1 cellular context compared by ENCODE assay signal in the genomic region with DNA sequence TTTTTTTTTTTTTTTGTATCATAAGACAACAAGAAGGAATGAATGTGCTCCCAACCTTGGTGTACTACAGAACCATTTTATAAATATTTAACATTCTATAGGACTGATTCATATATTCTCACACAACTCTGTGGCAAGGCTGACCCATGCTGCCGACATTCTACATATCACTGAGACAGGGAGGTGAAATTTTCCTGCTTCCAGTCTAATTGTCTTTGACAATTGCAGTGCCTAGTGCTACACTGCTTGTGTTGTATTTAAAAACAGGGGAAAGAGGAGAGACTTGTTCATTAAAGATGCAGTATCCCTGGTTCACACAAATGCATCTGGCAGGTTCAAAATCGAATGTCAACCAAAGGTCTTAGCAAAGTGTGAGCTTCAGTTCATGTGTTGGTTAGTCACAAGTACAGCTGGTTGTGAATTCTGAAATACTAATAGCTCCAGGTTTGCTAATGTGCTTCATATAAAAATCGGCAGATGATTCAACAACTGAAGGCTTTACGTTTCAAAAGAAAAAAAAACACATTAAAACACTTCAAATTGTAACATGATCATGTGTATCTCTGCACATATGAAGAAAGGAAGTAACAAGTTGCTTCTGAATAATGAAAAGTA.
TF ChIP-seq lines count a peak whose summit lies in the region.

No MANE protein-coding gene starts in this region.

TF ChIP-seq in SK-N-SH, 30 proteins besides CTCF, POLR2A, EP300 and RAD21 (continued from another document):
- TF ChIP-seq, protein P1, sequence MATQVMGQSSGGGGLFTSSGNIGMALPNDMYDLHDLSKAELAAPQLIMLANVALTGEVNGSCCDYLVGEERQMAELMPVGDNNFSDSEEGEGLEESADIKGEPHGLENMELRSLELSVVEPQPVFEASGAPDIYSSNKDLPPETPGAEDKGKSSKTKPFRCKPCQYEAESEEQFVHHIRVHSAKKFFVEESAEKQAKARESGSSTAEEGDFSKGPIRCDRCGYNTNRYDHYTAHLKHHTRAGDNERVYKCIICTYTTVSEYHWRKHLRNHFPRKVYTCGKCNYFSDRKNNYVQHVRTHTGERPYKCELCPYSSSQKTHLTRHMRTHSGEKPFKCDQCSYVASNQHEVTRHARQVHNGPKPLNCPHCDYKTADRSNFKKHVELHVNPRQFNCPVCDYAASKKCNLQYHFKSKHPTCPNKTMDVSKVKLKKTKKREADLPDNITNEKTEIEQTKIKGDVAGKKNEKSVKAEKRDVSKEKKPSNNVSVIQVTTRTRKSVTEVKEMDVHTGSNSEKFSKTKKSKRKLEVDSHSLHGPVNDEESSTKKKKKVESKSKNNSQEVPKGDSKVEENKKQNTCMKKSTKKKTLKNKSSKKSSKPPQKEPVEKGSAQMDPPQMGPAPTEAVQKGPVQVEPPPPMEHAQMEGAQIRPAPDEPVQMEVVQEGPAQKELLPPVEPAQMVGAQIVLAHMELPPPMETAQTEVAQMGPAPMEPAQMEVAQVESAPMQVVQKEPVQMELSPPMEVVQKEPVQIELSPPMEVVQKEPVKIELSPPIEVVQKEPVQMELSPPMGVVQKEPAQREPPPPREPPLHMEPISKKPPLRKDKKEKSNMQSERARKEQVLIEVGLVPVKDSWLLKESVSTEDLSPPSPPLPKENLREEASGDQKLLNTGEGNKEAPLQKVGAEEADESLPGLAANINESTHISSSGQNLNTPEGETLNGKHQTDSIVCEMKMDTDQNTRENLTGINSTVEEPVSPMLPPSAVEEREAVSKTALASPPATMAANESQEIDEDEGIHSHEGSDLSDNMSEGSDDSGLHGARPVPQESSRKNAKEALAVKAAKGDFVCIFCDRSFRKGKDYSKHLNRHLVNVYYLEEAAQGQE (IDR thresholded peaks at IDR 0.05; ENCODE audit: low read depth, low read length), result no peak
- no peak for TF ChIP-seq GABPA (IDR thresholded peaks at IDR 0.05; ENCODE audit: low read depth)
- no peak for TF ChIP-seq FOSL2 (IDR thresholded peaks at IDR 0.05; ENCODE audit: borderline replicate concordance, low read depth)
- no peak for TF ChIP-seq SMC3 (IDR thresholded peaks at IDR 0.05; ENCODE audit: low read depth, low read length)
- TF ChIP-seq RFX5 (IDR thresholded peaks at IDR 0.05; ENCODE audit: low read length), result no peak
- TF ChIP-seq, protein P2, sequence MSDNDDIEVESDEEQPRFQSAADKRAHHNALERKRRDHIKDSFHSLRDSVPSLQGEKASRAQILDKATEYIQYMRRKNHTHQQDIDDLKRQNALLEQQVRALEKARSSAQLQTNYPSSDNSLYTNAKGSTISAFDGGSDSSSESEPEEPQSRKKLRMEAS (IDR thresholded peaks at IDR 0.05; ENCODE audit: low read depth), result no peak
- TF ChIP-seq, protein P3, sequence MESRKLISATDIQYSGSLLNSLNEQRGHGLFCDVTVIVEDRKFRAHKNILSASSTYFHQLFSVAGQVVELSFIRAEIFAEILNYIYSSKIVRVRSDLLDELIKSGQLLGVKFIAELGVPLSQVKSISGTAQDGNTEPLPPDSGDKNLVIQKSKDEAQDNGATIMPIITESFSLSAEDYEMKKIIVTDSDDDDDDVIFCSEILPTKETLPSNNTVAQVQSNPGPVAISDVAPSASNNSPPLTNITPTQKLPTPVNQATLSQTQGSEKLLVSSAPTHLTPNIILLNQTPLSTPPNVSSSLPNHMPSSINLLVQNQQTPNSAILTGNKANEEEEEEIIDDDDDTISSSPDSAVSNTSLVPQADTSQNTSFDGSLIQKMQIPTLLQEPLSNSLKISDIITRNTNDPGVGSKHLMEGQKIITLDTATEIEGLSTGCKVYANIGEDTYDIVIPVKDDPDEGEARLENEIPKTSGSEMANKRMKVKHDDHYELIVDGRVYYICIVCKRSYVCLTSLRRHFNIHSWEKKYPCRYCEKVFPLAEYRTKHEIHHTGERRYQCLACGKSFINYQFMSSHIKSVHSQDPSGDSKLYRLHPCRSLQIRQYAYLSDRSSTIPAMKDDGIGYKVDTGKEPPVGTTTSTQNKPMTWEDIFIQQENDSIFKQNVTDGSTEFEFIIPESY (IDR thresholded peaks at IDR 0.05; ENCODE audit: borderline replicate concordance, low read depth), result no peak
- TF ChIP-seq, protein P4, sequence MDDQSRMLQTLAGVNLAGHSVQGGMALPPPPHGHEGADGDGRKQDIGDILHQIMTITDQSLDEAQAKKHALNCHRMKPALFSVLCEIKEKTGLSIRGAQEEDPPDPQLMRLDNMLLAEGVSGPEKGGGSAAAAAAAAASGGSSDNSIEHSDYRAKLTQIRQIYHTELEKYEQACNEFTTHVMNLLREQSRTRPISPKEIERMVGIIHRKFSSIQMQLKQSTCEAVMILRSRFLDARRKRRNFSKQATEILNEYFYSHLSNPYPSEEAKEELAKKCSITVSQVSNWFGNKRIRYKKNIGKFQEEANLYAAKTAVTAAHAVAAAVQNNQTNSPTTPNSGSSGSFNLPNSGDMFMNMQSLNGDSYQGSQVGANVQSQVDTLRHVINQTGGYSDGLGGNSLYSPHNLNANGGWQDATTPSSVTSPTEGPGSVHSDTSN (IDR thresholded peaks at IDR 0.05), result peak; percentile 79
- TF ChIP-seq TCF12 (IDR thresholded peaks at IDR 0.05), result peak; percentile 4; the same call in 1 of the 2 replicates
- TF ChIP-seq EZH2phosphoT487 (IDR thresholded peaks at IDR 0.05; ENCODE audit: borderline replicate concordance, low read depth), result no peak
- no peak for TF ChIP-seq TAF1 (IDR thresholded peaks at IDR 0.05; ENCODE audit: borderline replicate concordance, low read depth, low read length)
- TF ChIP-seq, protein P5, sequence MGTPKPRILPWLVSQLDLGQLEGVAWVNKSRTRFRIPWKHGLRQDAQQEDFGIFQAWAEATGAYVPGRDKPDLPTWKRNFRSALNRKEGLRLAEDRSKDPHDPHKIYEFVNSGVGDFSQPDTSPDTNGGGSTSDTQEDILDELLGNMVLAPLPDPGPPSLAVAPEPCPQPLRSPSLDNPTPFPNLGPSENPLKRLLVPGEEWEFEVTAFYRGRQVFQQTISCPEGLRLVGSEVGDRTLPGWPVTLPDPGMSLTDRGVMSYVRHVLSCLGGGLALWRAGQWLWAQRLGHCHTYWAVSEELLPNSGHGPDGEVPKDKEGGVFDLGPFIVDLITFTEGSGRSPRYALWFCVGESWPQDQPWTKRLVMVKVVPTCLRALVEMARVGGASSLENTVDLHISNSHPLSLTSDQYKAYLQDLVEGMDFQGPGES (IDR thresholded peaks at IDR 0.05; ENCODE audit: low read depth, low read length), result no peak
- no peak for TF ChIP-seq CHD2 (IDR thresholded peaks at IDR 0.05; ENCODE audit: low read length, partially characterized antibody)
- no peak for TF ChIP-seq RCOR1 (IDR thresholded peaks at IDR 0.05; ENCODE audit: low read length)
TF ChIP-seq in SK-N-SH: peak in this region for 3.
